ENCODE assay signal across 19 cellular contexts in genomic region chr3:119331661-119332060, GRCh38. TPM values are rescaled to one million over a fixed set of nuclear protein-coding genes. Genes with fewer than 3 reads are reported as not detected.
DNase-seq lines count a peak whose midpoint lies in the region; ATAC-seq lines count a peak whose summit lies in the region.
"Had no signal": no experiment of that assay in that cellular context is flagged by ENCODE, and none has a peak within 500 bp of the region (broad histone marks: within the 10 kb centered on the region; RNA-seq: fewer than 3 reads in every experiment).

No MANE protein-coding gene starts in this region.

- peaks cover 0 to 39% (median 18%) of the 10 kb centered on the region in 5 donors for H3K4me1 ChIP-seq in subcutaneous abdominal adipose tissue (ENCODE audit: control insufficient read depth in 5 of 5, insufficient read depth in 5 of 5, low read length in 5 of 5)

- no peak overlapping the region for H3K4me3 ChIP-seq in subcutaneous abdominal adipose tissue (ENCODE audit: low read depth in 1 of 5, low read length in 5 of 5)
- H3K4me3 ChIP-seq: K562, skin epidermis, tibial artery had no signal

- intact Hi-C loops in left ventricle myocardium superior (cut with micrococcal nuclease): loop anchor here (10.0 kb wide), 1 partner anchor 57 kb away; no protein-coding TSS in a partner anchor

- H3K9ac ChIP-seq in subcutaneous abdominal adipose tissue (ENCODE audit: low read length in 5 of 5): no peak overlapping the region

- H3K27me3 ChIP-seq in subcutaneous abdominal adipose tissue (ENCODE audit: control insufficient read depth in 5 of 5, insufficient read depth in 4 of 5, low read length in 5 of 5): no peaks in the 10 kb centered on the region
- H3K27me3 ChIP-seq: tibial artery had no signal

- peaks cover 0 to 5% (median 0%) of the 10 kb centered on the region in 5 donors for H3K36me3 ChIP-seq in subcutaneous abdominal adipose tissue (ENCODE audit: control insufficient read depth in 5 of 5, insufficient read depth in 5 of 5, low read length in 5 of 5)
- H3K36me3 ChIP-seq: tibial artery had no signal

- H3K27ac ChIP-seq in subcutaneous abdominal adipose tissue (ENCODE audit: low read depth, low read length): peak overlapping the region; percentile 64
- H3K27ac ChIP-seq: tibial artery had no signal

- no peaks in the 10 kb centered on the region for H3K9me3 ChIP-seq in subcutaneous abdominal adipose tissue (ENCODE audit: control insufficient read depth in 5 of 5, low read length in 5 of 5)
- H3K9me3 ChIP-seq: tibial artery had no signal

- peak; percentile 38 for ATAC-seq in left ventricle myocardium superior
- ATAC-seq: K562 had no signal

- peak; percentile 6 for DNase-seq in NCI-H226
- peak; percentile 54 for DNase-seq in dedifferentiated amniotic fluid mesenchymal stem cell (ENCODE audit: extremely low spot score)
- peak; percentile 35 for DNase-seq in left ventricle myocardium superior
- no peak for DNase-seq in activated naive CD4-positive, alpha-beta T cell (lab: John Stamatoyannopoulos, UW)
- DNase-seq in NCI-H524 (lab: John Stamatoyannopoulos, UW): no peak
- DNase-seq in COLO829 (ENCODE audit: low spot score): no peak
- no peak for DNase-seq in NCI-H1694 (lab: John Stamatoyannopoulos, UW)
- DNase-seq: activated CD4-positive, alpha-beta T cell treated with anti-CD3 and anti-CD28 coated beads, Interleukin-2, amount 50 U/mL, for 4 hours; activated naive CD4-positive, alpha-beta T cell treated with anti-CD3 and anti-CD28 coated beads for 36 hours; activated T-cell treated with anti-CD3 and anti-CD28 coated beads for 4 hours; GDM1; GOT3; NCI-H1092 treated with DMSO at 0.1 percent for 48 hours; NCI-H2171 treated with DMSO at 0.1 percent for 48 hours; occipital lobe; tibial artery had no signal

RNA-seq across cellular contexts. Expression of gene ARHGAP31, which starts 37.5 kb away (rescaled TPM):
- 41.7 TPM for total RNA-seq in left ventricle myocardium superior

Comparison
In these comparisons a context has a peak if more than half of its experiments do, and no peak if none do; other contexts are left out.
1. DNase-seq: peak in NCI-H226 (single experiment), dedifferentiated amniotic fluid mesenchymal stem cell (single experiment) and left ventricle myocardium superior (single experiment); none in activated naive CD4-positive, alpha-beta T cell (0 of 4), NCI-H524 (0 of 2), COLO829 (single experiment) and NCI-H1694 (single experiment).